1 cellular context compared by ENCODE assay signal in the genomic region with DNA sequence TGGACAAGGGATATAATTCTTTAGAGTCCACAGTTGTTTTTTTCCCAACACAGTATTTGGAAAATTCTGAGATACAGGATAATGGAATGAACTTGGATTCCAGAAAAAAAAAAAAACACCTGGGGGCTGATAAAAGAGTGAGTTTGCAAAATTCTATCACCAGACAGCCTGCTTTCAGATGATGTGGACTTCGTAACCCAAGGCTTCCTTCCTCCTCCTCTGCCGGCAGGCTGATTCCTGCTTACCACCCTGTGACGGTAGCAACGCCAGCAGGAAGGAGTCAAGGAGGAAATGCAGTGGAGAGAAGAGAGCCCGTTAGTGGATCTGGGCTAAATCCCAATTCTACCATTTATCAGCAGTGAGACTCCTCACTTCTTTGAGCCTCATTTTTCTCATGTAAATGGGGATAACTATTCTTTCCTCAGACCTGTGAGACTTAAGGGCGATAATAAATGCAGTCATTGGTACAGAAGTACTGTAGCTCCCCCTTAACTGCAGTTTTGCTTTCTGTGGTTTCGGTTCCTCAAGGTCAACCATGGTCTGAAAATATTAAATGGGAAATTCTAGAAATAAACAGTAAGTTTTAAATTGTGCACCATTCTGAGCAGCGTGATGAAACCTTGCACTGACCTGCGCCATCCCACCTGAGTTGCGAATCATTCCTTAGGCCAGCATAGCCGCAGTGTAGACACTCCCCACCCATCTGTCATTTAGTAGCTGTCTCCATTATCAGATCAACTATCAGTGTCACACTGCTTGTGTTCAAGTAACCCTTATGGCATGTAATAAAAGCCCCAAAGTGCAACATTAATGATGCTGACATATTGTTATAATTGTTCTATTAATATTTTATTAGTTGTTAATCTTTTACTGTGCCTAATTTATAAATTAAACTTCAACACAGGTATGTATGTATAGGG.
TF ChIP-seq lines count a peak whose summit lies in the region.

No MANE protein-coding gene starts in this region.

TF ChIP-seq in HCT116, 20 proteins besides CTCF, POLR2A, EP300 and RAD21 (continued from another document):
- TF ChIP-seq, protein P1, sequence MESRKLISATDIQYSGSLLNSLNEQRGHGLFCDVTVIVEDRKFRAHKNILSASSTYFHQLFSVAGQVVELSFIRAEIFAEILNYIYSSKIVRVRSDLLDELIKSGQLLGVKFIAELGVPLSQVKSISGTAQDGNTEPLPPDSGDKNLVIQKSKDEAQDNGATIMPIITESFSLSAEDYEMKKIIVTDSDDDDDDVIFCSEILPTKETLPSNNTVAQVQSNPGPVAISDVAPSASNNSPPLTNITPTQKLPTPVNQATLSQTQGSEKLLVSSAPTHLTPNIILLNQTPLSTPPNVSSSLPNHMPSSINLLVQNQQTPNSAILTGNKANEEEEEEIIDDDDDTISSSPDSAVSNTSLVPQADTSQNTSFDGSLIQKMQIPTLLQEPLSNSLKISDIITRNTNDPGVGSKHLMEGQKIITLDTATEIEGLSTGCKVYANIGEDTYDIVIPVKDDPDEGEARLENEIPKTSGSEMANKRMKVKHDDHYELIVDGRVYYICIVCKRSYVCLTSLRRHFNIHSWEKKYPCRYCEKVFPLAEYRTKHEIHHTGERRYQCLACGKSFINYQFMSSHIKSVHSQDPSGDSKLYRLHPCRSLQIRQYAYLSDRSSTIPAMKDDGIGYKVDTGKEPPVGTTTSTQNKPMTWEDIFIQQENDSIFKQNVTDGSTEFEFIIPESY (IDR thresholded peaks at IDR 0.05; ENCODE audit: extremely low read depth, insufficient replicate concordance, low read length) = no peak
- TF ChIP-seq FOSL1 (IDR thresholded peaks at IDR 0.05; ENCODE audit: low read depth) (no peak), ATF3 (IDR thresholded peaks at IDR 0.05) (no peak), JUND (IDR thresholded peaks at IDR 0.05) (no peak), YY1 (IDR thresholded peaks at IDR 0.05; ENCODE audit: extremely low read depth, insufficient replicate concordance, low read depth, low read length) (no peak), EGR1 (IDR thresholded peaks at IDR 0.05; ENCODE audit: low read depth) (no peak), TCF7L2 (IDR thresholded peaks at IDR 0.05; ENCODE audit: borderline replicate concordance, extremely low read depth, insufficient read depth, insufficient read length) (no peak), CBX3 (IDR thresholded peaks at IDR 0.05; ENCODE audit: low read depth) (no peak), REST (IDR thresholded peaks at IDR 0.05; ENCODE audit: low read depth) (no peak), EZH2 (IDR thresholded peaks at IDR 0.05) (no peak), ZFX (IDR thresholded peaks at IDR 0.05) (no peak), SRF (IDR thresholded peaks at IDR 0.05; ENCODE audit: low read depth) (no peak)
